Comparison of ENCODE assay signal across 8 cellular contexts in genomic region chr1:185559684-185560310, GRCh38.
DNase-seq lines count a peak whose midpoint lies in the region; ATAC-seq and TF ChIP-seq lines count a peak whose summit lies in the region.

No MANE protein-coding gene starts in this region.

- ATAC-seq in GM18502 (IDR thresholded peaks at IDR 0.05; ENCODE audit: poor library complexity, unreplicated experiment) (peak; percentile 98), HG02798 (IDR thresholded peaks at IDR 0.05; ENCODE audit: poor library complexity, unreplicated experiment) (peak; percentile 96), foreskin keratinocyte (peak; percentile 48)
- peak; percentile 94 for ATAC-seq in activated CD8-positive, alpha-beta T cell treated with anti-CD3 and anti-CD28 coated beads for 36 hours

- intact Hi-C loops in activated CD8-positive, alpha-beta T cell treated with anti-CD3 and anti-CD28 coated beads for 36 hours (cut with micrococcal nuclease) = loop anchor here (2.0 to 10.0 kb wide), 2 partner anchors 77 to 115 kb away; no protein-coding TSS in a partner anchor
- intact Hi-C loops in prostate gland (cut with DNase I) = no loop called here

- POLR2A ChIA-PET in activated CD8-positive, alpha-beta T cell treated with anti-CD3 and anti-CD28 coated beads for 36 hours (lab: Charles Lee) = interaction anchor here (0.7 to 2.7 kb wide), 5 partner anchors 13 to 244 kb away, joined by 3 to 22 read pairs (median 4); partner anchors contain the start of gene IVNS1ABP

- H3K36me3 Mint-ChIP-seq in activated CD8-positive, alpha-beta T cell treated with anti-CD3 and anti-CD28 coated beads for 36 hours (ENCODE audit: low read depth) = no peaks in the 10 kb centered on the region

- DNase-seq in AG09319 (ENCODE audit: extremely low read depth, low read depth) (peak; percentile 14), NCI-H1930 (lab: John Stamatoyannopoulos, UW) (peak; percentile 8 to 10), foreskin keratinocyte (peak; percentile 29 to 60), prostate gland (ENCODE audit: low spot score) (peak; percentile 9), NCI-H446 (lab: John Stamatoyannopoulos, UW) (no peak)
- DNase-seq in activated CD8-positive, alpha-beta T cell treated with anti-CD3 and anti-CD28 coated beads for 36 hours = peak; percentile 81

- no peak overlapping the region for H3K4me3 Mint-ChIP-seq in activated CD8-positive, alpha-beta T cell treated with anti-CD3 and anti-CD28 coated beads for 36 hours

- no peaks in the 10 kb centered on the region for H3K27me3 ChIP-seq in foreskin keratinocyte
- H3K27me3 ChIP-seq in prostate gland (replicated peaks; ENCODE audit: insufficient read depth) = no peaks in the 10 kb centered on the region

- H3K9me3 Mint-ChIP-seq in activated CD8-positive, alpha-beta T cell treated with anti-CD3 and anti-CD28 coated beads for 36 hours = no peaks in the 10 kb centered on the region

- peak overlapping the region; percentile 83 for H3K27ac Mint-ChIP-seq in activated CD8-positive, alpha-beta T cell treated with anti-CD3 and anti-CD28 coated beads for 36 hours

- no peaks in the 10 kb centered on the region for H3K9me3 ChIP-seq in prostate gland

- CTCF ChIA-PET in activated CD8-positive, alpha-beta T cell treated with anti-CD3 and anti-CD28 coated beads for 36 hours (lab: Charles Lee) = interaction anchor here (0.6 to 3.1 kb wide), 20 partner anchors 11 to 336 kb away, joined by 3 to 18 read pairs (median 4); partner anchors contain the start of gene IVNS1ABP

- H3K4me1 ChIP-seq in foreskin keratinocyte = peaks cover 11% of the 10 kb centered on the region
- H3K4me1 ChIP-seq in prostate gland (replicated peaks) = no peaks in the 10 kb centered on the region

- 91% methylated on average over 3 of the region's 3 CpGs for WGBS in prostate gland

- H3K27me3 Mint-ChIP-seq in activated CD8-positive, alpha-beta T cell treated with anti-CD3 and anti-CD28 coated beads for 36 hours = no peaks in the 10 kb centered on the region

- peak; percentile 45 for TF ChIP-seq CTCF in AG09319 (IDR thresholded peaks at IDR 0.05; ENCODE audit: low read depth, low read length)
- peak; percentile 39 for TF ChIP-seq CTCF in activated CD8-positive, alpha-beta T cell treated with anti-CD3 and anti-CD28 coated beads for 36 hours (IDR thresholded peaks at IDR 0.05)
- peak; percentile 62 for TF ChIP-seq CTCF in foreskin keratinocyte (conservative IDR thresholded peaks at IDR 0.05)
- peak in 1 of 4 experiments; percentile 13 for TF ChIP-seq CTCF in prostate gland (IDR thresholded peaks at IDR 0.05)

- no peak overlapping the region for H3K27ac ChIP-seq in foreskin keratinocyte
- no peak overlapping the region for H3K27ac ChIP-seq in prostate gland

- H3K4me3 ChIP-seq in prostate gland = no peak overlapping the region

- no peaks in the 10 kb centered on the region for H3K36me3 ChIP-seq in prostate gland

- no peak for TF ChIP-seq POLR2A in prostate gland (IDR thresholded peaks at IDR 0.05)

- H3K4me1 Mint-ChIP-seq in activated CD8-positive, alpha-beta T cell treated with anti-CD3 and anti-CD28 coated beads for 36 hours (ENCODE audit: low read depth) = peaks cover 36% of the 10 kb centered on the region

Comparison
In these comparisons a context has a peak if more than half of its experiments do, and no peak if none do; other contexts are left out.
1. DNase-seq: peak in AG09319 (single experiment), NCI-H1930 (2 of 2), activated CD8-positive, alpha-beta T cell treated with anti-CD3 and anti-CD28 coated beads for 36 hours (single experiment), foreskin keratinocyte (2 of 2) and prostate gland (single experiment); none in NCI-H446 (0 of 2).
2. ATAC-seq: peak in every context shown above with its lines; median percentile 98 in GM18502; 96 in HG02798; 94 in activated CD8-positive, alpha-beta T cell treated with anti-CD3 and anti-CD28 coated beads for 36 hours; 48 in foreskin keratinocyte.